In genomic region chr17:21705021-21705601, GRCh38 we compare ENCODE assay signal across 17 cellular contexts. TPM values are rescaled to one million over a fixed set of nuclear protein-coding genes. Genes with fewer than 3 reads are reported as not detected.
DNase-seq lines count a peak whose midpoint lies in the region; ATAC-seq and TF ChIP-seq lines count a peak whose summit lies in the region.
"Had no signal": no experiment of that assay in that cellular context is flagged by ENCODE, and none has a peak within 500 bp of the region (broad histone marks: within the 10 kb centered on the region; RNA-seq: fewer than 3 reads in every experiment).

No MANE protein-coding gene starts in this region.

- H3K27ac Mint-ChIP-seq in activated T-helper 2 cell treated with anti-CD3 and anti-CD28 coated beads, Interferon-gamma antibody, Interleukin-2, Interleukin-4, amounts not matched to agents 10 μg/mL and 5 μg/mL and 100 μg/mL, durations not matched to agents 14 hours and 24 hours and 36 hours, result no peak overlapping the region
- H3K27ac Mint-ChIP-seq: CD4-positive, CD25-positive, alpha-beta regulatory T cell had no signal

- no peak overlapping the region for H3K4me3 Mint-ChIP-seq in activated T-helper 2 cell treated with anti-CD3 and anti-CD28 coated beads, Interferon-gamma antibody, Interleukin-2, Interleukin-4, amounts not matched to agents 10 μg/mL and 5 μg/mL and 100 μg/mL, durations not matched to agents 14 hours and 24 hours and 36 hours (ENCODE audit: low read depth)
- H3K4me3 Mint-ChIP-seq: CD4-positive, CD25-positive, alpha-beta regulatory T cell had no signal

- no peak overlapping the region for H3K23ac ChIP-seq in mesenchymal stem cell (ENCODE audit: low read length in 2 of 2)

- no peak overlapping the region for H3K4ac ChIP-seq in mesenchymal stem cell (ENCODE audit: low read depth in 1 of 2, low read length in 2 of 2)

- DNase-seq in cardiac septum (ENCODE audit: low spot score) (peak; percentile 72), heart left ventricle (no peak), coronary artery (ENCODE audit: low spot score) (peak; percentile 36), mesenchymal stem cell (no peak), upper lobe of right lung (peak; percentile 61), GM19238 (ENCODE audit: insufficient read length, low spot score) (no peak), foreskin keratinocyte (no peak)
- DNase-seq in activated T-helper 2 cell treated with anti-CD3 and anti-CD28 coated beads, Interferon-gamma antibody, Interleukin-2, Interleukin-4, amounts not matched to agents 10 μg/mL and 5 μg/mL and 100 μg/mL, durations not matched to agents 14 hours and 24 hours and 36 hours (ENCODE audit: low spot score), result no peak
- DNase-seq: ACHN; CD4-positive, CD25-positive, alpha-beta regulatory T cell; DMS53; GF-D8 had no signal

- H3K36me3 ChIP-seq in heart left ventricle, result no peaks in the 10 kb centered on the region
- H3K36me3 ChIP-seq in mesenchymal stem cell (ENCODE audit: control insufficient read depth in 1 of 2, insufficient read depth in 2 of 2, low read depth in 1 of 2, low read length in 2 of 2), result no peaks in the 10 kb centered on the region
- H3K36me3 ChIP-seq in upper lobe of right lung, result no peaks in the 10 kb centered on the region
- H3K36me3 ChIP-seq: BLaER1 treated with 17β-estradiol and CSF1 and Interleukin-3, amounts not matched to agents 10 nM and 100 nM; HAP-1 had no signal

- H3K4me2 ChIP-seq in mesenchymal stem cell (ENCODE audit: low read length, poor library complexity, severe bottlenecking), result no peak overlapping the region

- H4K8ac ChIP-seq in mesenchymal stem cell (ENCODE audit: low read length), result no peak overlapping the region

- H2AK5ac ChIP-seq in mesenchymal stem cell (ENCODE audit: low read length, severe bottlenecking), result no peak overlapping the region

- peak overlapping the region; percentile 21 for H4K91ac ChIP-seq in mesenchymal stem cell (ENCODE audit: low read length)

- H3K9ac ChIP-seq in mesenchymal stem cell (ENCODE audit: low read length), result no peak overlapping the region
- H3K9ac ChIP-seq: BLaER1 treated with 17β-estradiol and CSF1 and Interleukin-3, amounts not matched to agents 10 nM and 100 nM had no signal

- no peak overlapping the region for H2AFZ ChIP-seq in mesenchymal stem cell (ENCODE audit: low read depth, low read length)

- no peak for TF ChIP-seq POLR2A in heart left ventricle (IDR thresholded peaks at IDR 0.05)

- no peaks in the 10 kb centered on the region for H3K4me1 Mint-ChIP-seq in activated T-helper 2 cell treated with anti-CD3 and anti-CD28 coated beads, Interferon-gamma antibody, Interleukin-2, Interleukin-4, amounts not matched to agents 10 μg/mL and 5 μg/mL and 100 μg/mL, durations not matched to agents 14 hours and 24 hours and 36 hours (ENCODE audit: low read depth)
- H3K4me1 Mint-ChIP-seq: CD4-positive, CD25-positive, alpha-beta regulatory T cell had no signal

- no peaks in the 10 kb centered on the region for H3K4me1 ChIP-seq in heart left ventricle
- H3K4me1 ChIP-seq in mesenchymal stem cell (ENCODE audit: control insufficient read depth, insufficient read depth, low read depth, low read length), result no peaks in the 10 kb centered on the region
- H3K4me1 ChIP-seq in upper lobe of right lung, result no peaks in the 10 kb centered on the region
- H3K4me1 ChIP-seq in foreskin keratinocyte, result no peaks in the 10 kb centered on the region
- H3K4me1 ChIP-seq: HAP-1 had no signal

- H3K27ac ChIP-seq in heart left ventricle (no peak overlapping the region), coronary artery (no peak overlapping the region), mesenchymal stem cell (ENCODE audit: low read length, poor library complexity, severe bottlenecking) (no peak overlapping the region), upper lobe of right lung (no peak overlapping the region), foreskin keratinocyte (no peak overlapping the region)
- H3K27ac ChIP-seq: BLaER1 treated with 17β-estradiol and CSF1 and Interleukin-3, amounts not matched to agents 10 nM and 100 nM had no signal

- H3K4me3 ChIP-seq in heart left ventricle, result no peak overlapping the region
- no peak overlapping the region for H3K4me3 ChIP-seq in coronary artery
- no peak overlapping the region for H3K4me3 ChIP-seq in mesenchymal stem cell (ENCODE audit: insufficient read depth in 1 of 2, low read depth in 1 of 2, low read length in 2 of 2)
- H3K4me3 ChIP-seq in upper lobe of right lung, result no peak overlapping the region
- H3K4me3 ChIP-seq: BLaER1 treated with 17β-estradiol and CSF1 and Interleukin-3, amounts not matched to agents 10 nM and 100 nM; HAP-1 had no signal

- H3K14ac ChIP-seq in mesenchymal stem cell (ENCODE audit: low read length in 2 of 2), result no peak overlapping the region

- no peak for TF ChIP-seq CTCF in heart left ventricle (IDR thresholded peaks at IDR 0.05)
- no peak for TF ChIP-seq CTCF in coronary artery (IDR thresholded peaks at IDR 0.05)
- no peak for TF ChIP-seq CTCF in upper lobe of right lung (IDR thresholded peaks at IDR 0.05)
- no peak for TF ChIP-seq CTCF in foreskin keratinocyte (conservative IDR thresholded peaks at IDR 0.05)

- H2BK15ac ChIP-seq in mesenchymal stem cell (ENCODE audit: low read depth, poor library complexity, severe bottlenecking), result no peak overlapping the region

- H2BK12ac ChIP-seq in mesenchymal stem cell (ENCODE audit: low read length in 2 of 2), result no peak overlapping the region

- H3K36me3 Mint-ChIP-seq in activated T-helper 2 cell treated with anti-CD3 and anti-CD28 coated beads, Interferon-gamma antibody, Interleukin-2, Interleukin-4, amounts not matched to agents 10 μg/mL and 5 μg/mL and 100 μg/mL, durations not matched to agents 14 hours and 24 hours and 36 hours (ENCODE audit: low read depth), result no peaks in the 10 kb centered on the region
- H3K36me3 Mint-ChIP-seq: CD4-positive, CD25-positive, alpha-beta regulatory T cell had no signal

- H3K9me3 Mint-ChIP-seq in activated T-helper 2 cell treated with anti-CD3 and anti-CD28 coated beads, Interferon-gamma antibody, Interleukin-2, Interleukin-4, amounts not matched to agents 10 μg/mL and 5 μg/mL and 100 μg/mL, durations not matched to agents 14 hours and 24 hours and 36 hours, result no peaks in the 10 kb centered on the region

- ATAC-seq in heart left ventricle (no peak), upper lobe of right lung (no peak), foreskin keratinocyte (no peak)

- no peaks in the 10 kb centered on the region for H3K27me3 Mint-ChIP-seq in activated T-helper 2 cell treated with anti-CD3 and anti-CD28 coated beads, Interferon-gamma antibody, Interleukin-2, Interleukin-4, amounts not matched to agents 10 μg/mL and 5 μg/mL and 100 μg/mL, durations not matched to agents 14 hours and 24 hours and 36 hours (ENCODE audit: low read depth)
- H3K27me3 Mint-ChIP-seq: CD4-positive, CD25-positive, alpha-beta regulatory T cell had no signal

- intact Hi-C loops in cardiac septum (cut with DNase I), result no loop called here
- intact Hi-C loops in heart left ventricle (cut with DNase I), result loop anchor here in 1 of 10 donors (5.0 kb wide), 1 partner anchor 283 kb away; no protein-coding TSS in a partner anchor
- intact Hi-C loops in upper lobe of right lung (cut with DNase I), result no loop called here
- intact Hi-C loops in activated T-helper 2 cell treated with anti-CD3 and anti-CD28 coated beads, Interferon-gamma antibody, Interleukin-2, Interleukin-4, amounts not matched to agents 10 μg/mL and 5 μg/mL and 100 μg/mL, durations not matched to agents 14 hours and 24 hours and 36 hours (cut with micrococcal nuclease), result no loop called here

- no peak overlapping the region for H3K18ac ChIP-seq in mesenchymal stem cell (ENCODE audit: low read depth in 1 of 2, low read length in 2 of 2)

- WGBS in heart left ventricle, 4 donors, result 65 to 77% (median 70%) methylated on average over 13 of the region's 13 CpGs
- 62% methylated on average over 13 of the region's 13 CpGs for WGBS in mesenchymal stem cell

- H3K27me3 ChIP-seq in heart left ventricle (no peaks in the 10 kb centered on the region), mesenchymal stem cell (ENCODE audit: control insufficient read depth in 1 of 2, insufficient read depth in 1 of 2, low read length in 2 of 2) (no peaks in the 10 kb centered on the region), upper lobe of right lung (no peaks in the 10 kb centered on the region), foreskin keratinocyte (no peaks in the 10 kb centered on the region)
- H3K27me3 ChIP-seq: BLaER1 treated with 17β-estradiol and CSF1 and Interleukin-3, amounts not matched to agents 10 nM and 100 nM had no signal

- no peaks in the 10 kb centered on the region for H3K79me1 ChIP-seq in mesenchymal stem cell (replicated peaks; ENCODE audit: low read length, poor library complexity, severe bottlenecking)

- no peak overlapping the region for H2BK5ac ChIP-seq in mesenchymal stem cell (ENCODE audit: low read depth, low read length, poor library complexity, severe bottlenecking)

- no peak overlapping the region for H2BK120ac ChIP-seq in mesenchymal stem cell (ENCODE audit: low read depth, low read length)

- H3K9me3 ChIP-seq in heart left ventricle, result no peaks in the 10 kb centered on the region
- no peaks in the 10 kb centered on the region for H3K9me3 ChIP-seq in mesenchymal stem cell (ENCODE audit: control insufficient read depth, low read length)
- H3K9me3 ChIP-seq in upper lobe of right lung, result no peaks in the 10 kb centered on the region
- H3K9me3 ChIP-seq: BLaER1 treated with 17β-estradiol and CSF1 and Interleukin-3, amounts not matched to agents 10 nM and 100 nM; HAP-1 had no signal

RNA-seq across cellular contexts. Expression of gene KCNJ18, which starts 12.8 kb away (rescaled TPM):
- total RNA-seq in cardiac septum, result not detected
- total RNA-seq in heart left ventricle, result not detected
- not detected for polyA plus RNA-seq in heart left ventricle
- polyA plus RNA-seq in mesenchymal stem cell (2013, experiment 1 of 2), result not detected
- polyA plus RNA-seq in mesenchymal stem cell (2013, experiment 2 of 2), result not detected
- total RNA-seq in upper lobe of right lung, result not detected
- not detected in 2 replicates for total RNA-seq in foreskin keratinocyte
- not detected in 2 replicates for polyA plus RNA-seq in foreskin keratinocyte
- total RNA-seq in activated T-helper 2 cell treated with anti-CD3 and anti-CD28 coated beads, Interferon-gamma antibody, Interleukin-2, Interleukin-4, amounts not matched to agents 10 μg/mL and 5 μg/mL and 100 μg/mL, durations not matched to agents 14 hours and 24 hours and 36 hours, result not detected in 2 replicates
- total RNA-seq: A172; CD4-positive, CD25-positive, alpha-beta regulatory T cell; H1; HT1080 had no signal
- polyA plus RNA-seq: CD4-positive, CD25-positive, alpha-beta regulatory T cell; H1 had no signal

Comparison
In these comparisons a context has a peak if more than half of its experiments do, and no peak if none do; other contexts are left out.
1. DNase-seq: peak in cardiac septum (single experiment), coronary artery (single experiment) and upper lobe of right lung (single experiment); none in heart left ventricle (0 of 5), mesenchymal stem cell (single experiment), GM19238 (single experiment), foreskin keratinocyte (0 of 2) and activated T-helper 2 cell treated with anti-CD3 and anti-CD28 coated beads, Interferon-gamma antibody, Interleukin-2, Interleukin-4, amounts not matched to agents 10 μg/mL and 5 μg/mL and 100 μg/mL, durations not matched to agents 14 hours and 24 hours and 36 hours (single experiment).